ENCODE assay signal across 22 cellular contexts in the genomic region with DNA sequence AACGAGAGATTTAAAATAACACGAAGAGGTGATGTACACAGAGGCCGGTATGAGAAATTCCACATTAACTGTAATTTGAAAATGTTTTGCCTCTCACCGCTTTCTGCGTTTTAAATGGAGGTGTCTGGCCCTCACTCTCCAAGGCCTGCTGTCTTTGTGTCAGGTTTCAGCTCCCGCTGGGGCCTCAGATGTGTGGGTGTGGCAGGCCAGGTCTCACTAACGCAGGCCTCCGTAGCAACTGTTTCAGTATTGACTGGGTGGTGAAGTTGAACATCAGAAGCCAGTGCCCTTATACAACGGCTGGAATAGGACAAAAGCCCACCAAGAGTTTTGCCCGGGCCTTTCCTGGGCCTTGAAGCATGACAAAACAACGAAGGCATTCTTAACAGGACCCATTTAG.
DNase-seq lines count a peak whose midpoint lies in the region; ATAC-seq and TF ChIP-seq lines count a peak whose summit lies in the region.
"Had no signal": no experiment of that assay in that cellular context is flagged by ENCODE, and none has a peak within 500 bp of the region (broad histone marks: within the 10 kb centered on the region; RNA-seq: fewer than 3 reads in every experiment).

No MANE protein-coding gene starts in this region.

- ATAC-seq in GM23338 (peak; percentile 97), HG02759 (IDR thresholded peaks at IDR 0.05; ENCODE audit: unreplicated experiment) (no peak)
- ATAC-seq: activated CD8-positive, alpha-beta T cell treated with anti-CD3 and anti-CD28 coated beads, Interleukin-2, amount 10 ng/mL, durations not matched to agents 7 days and 5 days; activated T-cell treated with anti-CD3 and anti-CD28 coated beads, Interleukin-2, amount 50 U/mL, for 4 hours had no signal

- peaks cover 11% of the 10 kb centered on the region for H3K4me1 ChIP-seq in GM23338 (ENCODE audit: insufficient read depth)
- no peaks in the 10 kb centered on the region for H3K4me1 ChIP-seq in ovary (ENCODE audit: insufficient read depth)
- H3K4me1 ChIP-seq: breast epithelium, esophagus squamous epithelium had no signal

- H3K4me3 ChIP-seq in GM23338, result no peak overlapping the region
- no peak overlapping the region for H3K4me3 ChIP-seq in ovary
- H3K4me3 ChIP-seq: breast epithelium, esophagus squamous epithelium had no signal

- intact Hi-C loops in ovary (cut with DNase I), result no loop called here

- H3K27me3 ChIP-seq in GM23338 (ENCODE audit: insufficient read depth) (no peaks in the 10 kb centered on the region), ovary (no peaks in the 10 kb centered on the region)

- no peaks in the 10 kb centered on the region for H3K9me2 ChIP-seq in GM23338 (ENCODE audit: insufficient read depth)

- DNase-seq in GM23338 (ENCODE audit: low spot score) (peak; percentile 53), NCI-H2081 (lab: John Stamatoyannopoulos, UW) (peak; percentile 71 to 81), NCI-H526 treated with DMSO at 0.1 percent for 48 hours (lab: John Stamatoyannopoulos, UW) (peak; percentile 65), iPS-NIHi11 (ENCODE audit: low spot score) (peak; percentile 47), ovary (no peak), foreskin melanocyte (no peak)
- DNase-seq in stimulated activated naive CD4-positive, alpha-beta T cell (lab: John Stamatoyannopoulos, UW), result no peak
- DNase-seq: activated CD4-positive, CD25-positive, alpha-beta regulatory T cell treated with anti-CD3 and anti-CD28 coated beads, Interleukin-2, amount 50 U/mL, for 72 hours; activated CD8-positive, alpha-beta T cell treated with anti-CD3 and anti-CD28 coated beads, Interleukin-2, amount 10 ng/mL, durations not matched to agents 7 days and 5 days; activated naive CD4-positive, alpha-beta T cell treated with anti-CD3 and anti-CD28 coated beads for 36 hours; activated T-cell treated with anti-CD3 and anti-CD28 coated beads, Interleukin-2, amount 50 U/mL, for 4 hours; amniotic stem cell; esophagus squamous epithelium; NCI-H524 treated with DMSO at 0.1 percent for 48 hours; SHP77; small intestine; stimulated activated CD4-positive, alpha-beta T cell treated with anti-CD3 and anti-CD28 coated beads, Interleukin-2, amount 100 ng/mL, for 24 hours had no signal

- no peak for TF ChIP-seq EP300 in ovary (IDR thresholded peaks at IDR 0.05)

- no peaks in the 10 kb centered on the region for H4K20me1 ChIP-seq in GM23338 (replicated peaks; ENCODE audit: insufficient read depth)

- TF ChIP-seq POLR2A in ovary (IDR thresholded peaks at IDR 0.05), result no peak

- no peak overlapping the region for H2AFZ ChIP-seq in GM23338

- H3K4me2 ChIP-seq in GM23338, result no peak overlapping the region
- H3K4me2 ChIP-seq: KMS-11 had no signal

- H3K9me3 Mint-ChIP-seq in GM23338, result peaks cover 18% of the 10 kb centered on the region
- H3K9me3 Mint-ChIP-seq: stimulated activated memory B cell treated with anti-CD40 and anti-IgM and Interleukin-4, amounts not matched to agents 10 μg/mL and 1 μg/mL and 100 μg/mL, for 72 hours had no signal

- TF ChIP-seq CTCF in GM23338 (conservative IDR thresholded peaks at IDR 0.05; ENCODE audit: low read depth in 2 of 2) (no peak), ovary (IDR thresholded peaks at IDR 0.05) (no peak)

- H3K4me1 Mint-ChIP-seq in GM23338, result peaks cover 31% of the 10 kb centered on the region
- H3K4me1 Mint-ChIP-seq: CD14-positive monocyte had no signal

- H3K27ac ChIP-seq in GM23338 (ENCODE audit: low read depth) (no peak overlapping the region), ovary (no peak overlapping the region)
- H3K27ac ChIP-seq: breast epithelium, esophagus squamous epithelium, KMS-11 had no signal

- H3F3A ChIP-seq in GM23338 (replicated peaks; ENCODE audit: low read depth), result no peaks in the 10 kb centered on the region

- H3K27ac Mint-ChIP-seq in GM23338, result no peak overlapping the region
- H3K27ac Mint-ChIP-seq: activated CD8-positive, alpha-beta T cell treated with anti-CD3 and anti-CD28 coated beads, Interleukin-2, amount 10 ng/mL, durations not matched to agents 7 days and 5 days; activated naive CD4-positive, alpha-beta T cell treated with anti-CD3 and anti-CD28 coated beads for 36 hours; CD14-positive monocyte; stimulated activated memory B cell treated with anti-CD40 and anti-IgM and Interleukin-4, amounts not matched to agents 10 μg/mL and 1 μg/mL and 100 μg/mL, for 72 hours had no signal

- 0 out of 3 replicates have a peak, but pooled peaks cover 3% of the 10 kb centered on the region for H3K36me3 Mint-ChIP-seq in GM23338 (ENCODE audit: low read depth)
- H3K36me3 Mint-ChIP-seq: CD14-positive monocyte had no signal

- 52 to 62% (median 56%) methylated on average over 11 of the region's 11 CpGs for WGBS in ovary, 3 donors

- no peaks in the 10 kb centered on the region for H3K9me3 ChIP-seq in ovary
- H3K9me3 ChIP-seq: breast epithelium had no signal

- H3K4me3 Mint-ChIP-seq in GM23338, result no peak overlapping the region
- H3K4me3 Mint-ChIP-seq: activated CD8-positive, alpha-beta T cell treated with anti-CD3 and anti-CD28 coated beads, Interleukin-2, amount 10 ng/mL, durations not matched to agents 7 days and 5 days; activated naive CD4-positive, alpha-beta T cell treated with anti-CD3 and anti-CD28 coated beads for 36 hours; activated T-cell treated with anti-CD3 and anti-CD28 coated beads, Interleukin-2, amount 50 U/mL, for 4 hours; CD14-positive monocyte; stimulated activated memory B cell treated with anti-CD40 and anti-IgM and Interleukin-4, amounts not matched to agents 10 μg/mL and 1 μg/mL and 100 μg/mL, for 72 hours had no signal

- peaks cover 1% of the 10 kb centered on the region for H3K27me3 Mint-ChIP-seq in GM23338 (ENCODE audit: insufficient read depth, low read depth, poor library complexity)
- H3K27me3 Mint-ChIP-seq: stimulated activated memory B cell treated with anti-CD40 and anti-IgM and Interleukin-4, amounts not matched to agents 10 μg/mL and 1 μg/mL and 100 μg/mL, for 72 hours had no signal

- H3K36me3 ChIP-seq in GM23338 (ENCODE audit: insufficient read depth) (no peaks in the 10 kb centered on the region; the same call in 1 of the 2 replicates), ovary (no peaks in the 10 kb centered on the region)
- H3K36me3 ChIP-seq: breast epithelium, esophagus squamous epithelium had no signal

- no peaks in the 10 kb centered on the region for H3K79me2 ChIP-seq in GM23338 (replicated peaks; ENCODE audit: insufficient read depth)

TF ChIP-seq in GM23338, 12 proteins besides CTCF, POLR2A, EP300 and RAD21 (continues in another document):
- TF ChIP-seq EZH2phosphoT487 (IDR thresholded peaks at IDR 0.05; ENCODE audit: unreplicated experiment) (no peak), ZNF114 (CRISPR knock-in tag; IDR thresholded peaks at IDR 0.05) (no peak), JUNB (IDR thresholded peaks at IDR 0.05; ENCODE audit: unreplicated experiment) (no peak), CREB1 (CRISPR knock-in tag; IDR thresholded peaks at IDR 0.05; ENCODE audit: low read depth) (no peak), EZH2 (IDR thresholded peaks at IDR 0.05; ENCODE audit: low read depth, unreplicated experiment) (no peak), ZNF331 (CRISPR knock-in tag; IDR thresholded peaks at IDR 0.05; ENCODE audit: low read depth) (no peak), POLR2AphosphoS5 (IDR thresholded peaks at IDR 0.05; ENCODE audit: low read depth) (no peak)
- TF ChIP-seq, protein P1, sequence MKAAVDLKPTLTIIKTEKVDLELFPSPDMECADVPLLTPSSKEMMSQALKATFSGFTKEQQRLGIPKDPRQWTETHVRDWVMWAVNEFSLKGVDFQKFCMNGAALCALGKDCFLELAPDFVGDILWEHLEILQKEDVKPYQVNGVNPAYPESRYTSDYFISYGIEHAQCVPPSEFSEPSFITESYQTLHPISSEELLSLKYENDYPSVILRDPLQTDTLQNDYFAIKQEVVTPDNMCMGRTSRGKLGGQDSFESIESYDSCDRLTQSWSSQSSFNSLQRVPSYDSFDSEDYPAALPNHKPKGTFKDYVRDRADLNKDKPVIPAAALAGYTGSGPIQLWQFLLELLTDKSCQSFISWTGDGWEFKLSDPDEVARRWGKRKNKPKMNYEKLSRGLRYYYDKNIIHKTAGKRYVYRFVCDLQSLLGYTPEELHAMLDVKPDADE (IDR thresholded peaks at IDR 0.05), result no peak

Comparison
In these comparisons a context has a peak if more than half of its experiments do, and no peak if none do; other contexts are left out.
1. DNase-seq: peak in GM23338 (single experiment), NCI-H2081 (2 of 2), NCI-H526 treated with DMSO at 0.1 percent for 48 hours (single experiment) and iPS-NIHi11 (single experiment); none in ovary (0 of 5), stimulated activated naive CD4-positive, alpha-beta T cell (0 of 6) and foreskin melanocyte (single experiment).